In the genomic region with DNA sequence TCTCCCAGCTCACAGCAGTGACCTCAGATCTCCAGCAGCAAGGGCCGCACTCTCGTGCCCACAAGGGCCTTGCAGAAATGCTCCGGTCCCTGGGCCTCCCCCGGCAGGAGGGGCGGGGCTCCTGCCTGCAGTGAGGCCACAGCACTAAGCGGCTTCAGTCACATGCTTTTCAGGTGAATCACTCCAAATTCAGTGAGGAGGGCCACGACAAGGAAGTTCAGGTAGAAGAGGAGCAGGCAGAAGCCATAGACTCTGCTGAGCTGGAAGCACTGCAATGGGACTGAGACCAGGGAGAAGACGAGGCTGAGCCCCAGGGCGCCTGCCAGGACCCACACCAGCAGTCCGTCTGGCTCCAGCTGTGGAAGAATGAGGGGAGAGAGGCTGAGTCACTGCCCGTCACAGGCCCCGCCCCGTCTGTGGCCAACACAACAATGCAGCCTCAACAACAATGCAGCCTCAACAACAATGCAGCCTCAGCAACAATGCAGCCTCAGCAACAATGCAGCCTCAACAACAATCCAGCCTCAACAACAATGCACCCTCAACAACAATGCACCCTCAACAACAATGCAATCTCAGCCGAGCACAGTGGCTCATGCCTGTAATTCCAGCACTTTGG, we compare ENCODE assay signal across 1 cellular context.
TF ChIP-seq lines count a peak whose summit lies in the region.

No MANE protein-coding gene starts in this region.

TF ChIP-seq in K562, 482 proteins besides CTCF, POLR2A, EP300 and RAD21 (continued from another document and continues in another):
- peak; percentile 36; the same call in 1 of the 2 replicates for TF ChIP-seq PKNOX1 (IDR thresholded peaks at IDR 0.05)
- TF ChIP-seq FOXK1 (CRISPR knock-in tag; IDR thresholded peaks at IDR 0.05; ENCODE audit: borderline replicate concordance), result no peak; the same call in 1 of the 2 replicates
- no peak for TF ChIP-seq SRF (CRISPR knock-in tag; IDR thresholded peaks at IDR 0.05)
- no peak for TF ChIP-seq ZC3H8 (IDR thresholded peaks at IDR 0.05)
- TF ChIP-seq SMARCE1 (IDR thresholded peaks at IDR 0.05), result peak; percentile 65
- TF ChIP-seq, protein P1, sequence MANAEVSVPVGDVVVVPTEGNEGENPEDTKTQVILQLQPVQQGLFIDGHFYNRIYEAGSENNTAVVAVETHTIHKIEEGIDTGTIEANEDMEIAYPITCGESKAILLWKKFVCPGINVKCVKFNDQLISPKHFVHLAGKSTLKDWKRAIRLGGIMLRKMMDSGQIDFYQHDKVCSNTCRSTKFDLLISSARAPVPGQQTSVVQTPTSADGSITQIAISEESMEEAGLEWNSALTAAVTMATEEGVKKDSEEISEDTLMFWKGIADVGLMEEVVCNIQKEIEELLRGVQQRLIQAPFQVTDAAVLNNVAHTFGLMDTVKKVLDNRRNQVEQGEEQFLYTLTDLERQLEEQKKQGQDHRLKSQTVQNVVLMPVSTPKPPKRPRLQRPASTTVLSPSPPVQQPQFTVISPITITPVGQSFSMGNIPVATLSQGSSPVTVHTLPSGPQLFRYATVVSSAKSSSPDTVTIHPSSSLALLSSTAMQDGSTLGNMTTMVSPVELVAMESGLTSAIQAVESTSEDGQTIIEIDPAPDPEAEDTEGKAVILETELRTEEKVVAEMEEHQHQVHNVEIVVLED (CRISPR knock-in tag; IDR thresholded peaks at IDR 0.05), result no peak
- no peak for TF ChIP-seq HEY1 (CRISPR knock-in tag; IDR thresholded peaks at IDR 0.05; ENCODE audit: borderline replicate concordance)
- no peak for TF ChIP-seq ZFP30 (CRISPR knock-in tag; IDR thresholded peaks at IDR 0.05; ENCODE audit: borderline replicate concordance)
- no peak for TF ChIP-seq PHB2 (IDR thresholded peaks at IDR 0.05; ENCODE audit: low read depth)
- TF ChIP-seq TEAD1 (CRISPR knock-in tag; IDR thresholded peaks at IDR 0.05), result peak in 1 of 2 experiments; percentile 46; a peak in 1 of 4 replicates
- TF ChIP-seq, protein P2, sequence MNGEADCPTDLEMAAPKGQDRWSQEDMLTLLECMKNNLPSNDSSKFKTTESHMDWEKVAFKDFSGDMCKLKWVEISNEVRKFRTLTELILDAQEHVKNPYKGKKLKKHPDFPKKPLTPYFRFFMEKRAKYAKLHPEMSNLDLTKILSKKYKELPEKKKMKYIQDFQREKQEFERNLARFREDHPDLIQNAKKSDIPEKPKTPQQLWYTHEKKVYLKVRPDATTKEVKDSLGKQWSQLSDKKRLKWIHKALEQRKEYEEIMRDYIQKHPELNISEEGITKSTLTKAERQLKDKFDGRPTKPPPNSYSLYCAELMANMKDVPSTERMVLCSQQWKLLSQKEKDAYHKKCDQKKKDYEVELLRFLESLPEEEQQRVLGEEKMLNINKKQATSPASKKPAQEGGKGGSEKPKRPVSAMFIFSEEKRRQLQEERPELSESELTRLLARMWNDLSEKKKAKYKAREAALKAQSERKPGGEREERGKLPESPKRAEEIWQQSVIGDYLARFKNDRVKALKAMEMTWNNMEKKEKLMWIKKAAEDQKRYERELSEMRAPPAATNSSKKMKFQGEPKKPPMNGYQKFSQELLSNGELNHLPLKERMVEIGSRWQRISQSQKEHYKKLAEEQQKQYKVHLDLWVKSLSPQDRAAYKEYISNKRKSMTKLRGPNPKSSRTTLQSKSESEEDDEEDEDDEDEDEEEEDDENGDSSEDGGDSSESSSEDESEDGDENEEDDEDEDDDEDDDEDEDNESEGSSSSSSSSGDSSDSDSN (IDR thresholded peaks at IDR 0.05; ENCODE audit: borderline replicate concordance in 1 of 2, low read depth in 2 of 2, low read length in 2 of 2), result no peak
- TF ChIP-seq SETDB1 (IDR thresholded peaks at IDR 0.05; ENCODE audit: low read length), result no peak
- TF ChIP-seq E2F5 (CRISPR knock-in tag; IDR thresholded peaks at IDR 0.05), result no peak
- TF ChIP-seq, protein P3, sequence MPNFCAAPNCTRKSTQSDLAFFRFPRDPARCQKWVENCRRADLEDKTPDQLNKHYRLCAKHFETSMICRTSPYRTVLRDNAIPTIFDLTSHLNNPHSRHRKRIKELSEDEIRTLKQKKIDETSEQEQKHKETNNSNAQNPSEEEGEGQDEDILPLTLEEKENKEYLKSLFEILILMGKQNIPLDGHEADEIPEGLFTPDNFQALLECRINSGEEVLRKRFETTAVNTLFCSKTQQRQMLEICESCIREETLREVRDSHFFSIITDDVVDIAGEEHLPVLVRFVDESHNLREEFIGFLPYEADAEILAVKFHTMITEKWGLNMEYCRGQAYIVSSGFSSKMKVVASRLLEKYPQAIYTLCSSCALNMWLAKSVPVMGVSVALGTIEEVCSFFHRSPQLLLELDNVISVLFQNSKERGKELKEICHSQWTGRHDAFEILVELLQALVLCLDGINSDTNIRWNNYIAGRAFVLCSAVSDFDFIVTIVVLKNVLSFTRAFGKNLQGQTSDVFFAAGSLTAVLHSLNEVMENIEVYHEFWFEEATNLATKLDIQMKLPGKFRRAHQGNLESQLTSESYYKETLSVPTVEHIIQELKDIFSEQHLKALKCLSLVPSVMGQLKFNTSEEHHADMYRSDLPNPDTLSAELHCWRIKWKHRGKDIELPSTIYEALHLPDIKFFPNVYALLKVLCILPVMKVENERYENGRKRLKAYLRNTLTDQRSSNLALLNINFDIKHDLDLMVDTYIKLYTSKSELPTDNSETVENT (CRISPR knock-in tag; IDR thresholded peaks at IDR 0.05), result no peak
- peak; percentile 69; the same call in 1 of the 2 replicates for TF ChIP-seq VEZF1 (CRISPR knock-in tag; IDR thresholded peaks at IDR 0.05)
- TF ChIP-seq CHD7 (IDR thresholded peaks at IDR 0.05; ENCODE audit: low read depth, low read length), result no peak
- TF ChIP-seq ZBTB7A (IDR thresholded peaks at IDR 0.05; ENCODE audit: borderline replicate concordance, control insufficient read depth, low read depth, low read length), result no peak
- TF ChIP-seq DPF2 (IDR thresholded peaks at IDR 0.05), result peak; percentile 74
- no peak for TF ChIP-seq ZNF277 (CRISPR knock-in tag; IDR thresholded peaks at IDR 0.05; ENCODE audit: borderline replicate concordance)
- TF ChIP-seq NFIX (CRISPR knock-in tag; IDR thresholded peaks at IDR 0.05; ENCODE audit: low read depth), result no peak
- peak; percentile 56; the same call in 1 of the 2 replicates for TF ChIP-seq SMARCA4 (IDR thresholded peaks at IDR 0.05)
- no peak for TF ChIP-seq SMAD2 (IDR thresholded peaks at IDR 0.05; ENCODE audit: low read depth, low read length)
- TF ChIP-seq RHOXF2B (CRISPR knock-in tag; conservative IDR thresholded peaks at IDR 0.05), result no peak
- peak; percentile 83 for TF ChIP-seq ZNF316 (IDR thresholded peaks at IDR 0.05)
- no peak for TF ChIP-seq SRSF7 (optimal IDR thresholded peaks at IDR 0.05; ENCODE audit: low read depth, low read length)
- TF ChIP-seq ZBED1 (IDR thresholded peaks at IDR 0.05), result no peak
- no peak for TF ChIP-seq ZNF121 (CRISPR knock-in tag; conservative IDR thresholded peaks at IDR 0.05)
- TF ChIP-seq HDAC2 (IDR thresholded peaks at IDR 0.05), result peak; percentile 46; the same call in 1 of the 2 replicates
